In the genomic region with DNA sequence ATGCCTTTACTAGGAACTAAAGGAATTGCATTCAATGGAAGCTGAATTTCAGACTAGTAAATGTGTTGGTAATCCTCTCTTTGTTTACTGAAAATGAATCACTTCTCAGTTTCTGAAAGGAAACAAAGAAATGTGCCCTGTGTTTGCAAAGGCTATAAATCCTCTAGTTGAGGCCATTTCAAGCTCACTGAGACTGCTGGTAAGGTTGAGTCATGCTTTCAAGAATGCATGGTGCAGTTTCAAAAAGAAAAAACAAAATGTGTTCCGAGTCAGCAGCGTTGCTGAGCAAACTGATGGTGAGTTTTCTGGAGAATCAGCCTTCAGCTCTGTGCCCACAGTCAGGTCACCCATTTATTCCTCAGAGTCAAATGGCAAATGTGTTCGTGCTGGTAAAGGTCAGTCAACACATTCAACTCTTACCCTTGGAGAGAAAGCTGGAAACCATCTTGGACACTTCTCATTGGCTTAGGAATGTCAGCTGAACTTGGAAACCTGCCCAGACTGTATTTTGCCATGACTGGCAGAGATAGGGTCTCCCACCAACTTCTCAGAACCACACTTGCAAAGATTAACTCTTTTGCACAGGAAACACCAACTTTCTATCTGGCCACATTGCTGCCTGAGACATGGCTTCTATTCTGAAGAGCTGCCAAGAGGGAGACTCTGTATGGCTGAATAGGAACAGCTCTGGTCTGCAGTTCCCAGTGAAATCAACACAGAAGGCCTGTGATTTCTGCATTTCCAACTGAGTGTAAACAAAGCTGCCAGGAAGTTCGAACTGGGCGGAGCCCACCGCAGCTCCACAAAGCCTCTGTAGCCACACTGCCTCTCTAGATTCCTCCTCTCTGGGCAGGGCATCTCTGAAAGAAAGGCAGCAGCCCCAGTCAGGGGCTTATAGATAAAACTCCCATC, we compare ENCODE assay signal across 8 cellular contexts.
A peak's percentile ranks its signal among the peaks of the same experiment; 100 is the strongest.
DNase-seq lines count a peak whose midpoint lies in the region; ATAC-seq lines count a peak whose summit lies in the region.

No MANE protein-coding gene starts in this region.

- H3K79me2 ChIP-seq in GM23248 (ENCODE audit: insufficient read depth) = no peaks in the 10 kb centered on the region

- ATAC-seq in activated naive CD8-positive, alpha-beta T cell treated with anti-CD3 and anti-CD28 coated beads, Interleukin-2, amount 50 U/mL, for 24 hours = peak; percentile 87

- H3K9me3 ChIP-seq in GM23248 (ENCODE audit: low read depth) = no peaks in the 10 kb centered on the region
- H3K9me3 ChIP-seq in HUES6 (ENCODE audit: control insufficient read depth, insufficient read depth, low read depth, low read length) = peaks cover 18% of the 10 kb centered on the region; the same call in 1 of the 2 replicates
- H3K9me3 ChIP-seq in thymus (ENCODE audit: control insufficient read depth) = no peaks in the 10 kb centered on the region

- in situ Hi-C loops in GM23248 (cut with MboI) = no loop called here

- H3K27ac ChIP-seq in GM23248 (peak overlapping the region; percentile 93), HUES6 (ENCODE audit: low read depth, low read length) (peak overlapping the region; percentile 79), thymus (ENCODE audit: low read depth) (peak overlapping the region; percentile 47)

- H3K4me3 Mint-ChIP-seq in activated T-cell treated with anti-CD3 and anti-CD28 coated beads, Interleukin-2, amount 50 U/mL, for 24 hours = no peak overlapping the region
- no peak overlapping the region for H3K4me3 Mint-ChIP-seq in activated naive CD8-positive, alpha-beta T cell treated with anti-CD3 and anti-CD28 coated beads, Interleukin-2, amount 50 U/mL, for 24 hours

- H3K27me3 Mint-ChIP-seq in activated T-cell treated with anti-CD3 and anti-CD28 coated beads, Interleukin-2, amount 50 U/mL, for 24 hours = peaks cover 18% of the 10 kb centered on the region
- H3K27me3 Mint-ChIP-seq in activated naive CD8-positive, alpha-beta T cell treated with anti-CD3 and anti-CD28 coated beads, Interleukin-2, amount 50 U/mL, for 24 hours = peaks cover 12% of the 10 kb centered on the region

- no peaks in the 10 kb centered on the region for H3K36me3 Mint-ChIP-seq in activated T-cell treated with anti-CD3 and anti-CD28 coated beads, Interleukin-2, amount 50 U/mL, for 24 hours (ENCODE audit: low read depth)
- no peaks in the 10 kb centered on the region for H3K36me3 Mint-ChIP-seq in activated naive CD8-positive, alpha-beta T cell treated with anti-CD3 and anti-CD28 coated beads, Interleukin-2, amount 50 U/mL, for 24 hours (ENCODE audit: low read depth)

- H3K9ac ChIP-seq in GM23248 = peak overlapping the region; percentile 63
- H3K9ac ChIP-seq in HUES6 (ENCODE audit: low read length) = peak overlapping the region; percentile 67

- peaks cover 26% of the 10 kb centered on the region for H3K4me1 Mint-ChIP-seq in activated T-cell treated with anti-CD3 and anti-CD28 coated beads, Interleukin-2, amount 50 U/mL, for 24 hours (ENCODE audit: low read depth)
- H3K4me1 Mint-ChIP-seq in activated naive CD8-positive, alpha-beta T cell treated with anti-CD3 and anti-CD28 coated beads, Interleukin-2, amount 50 U/mL, for 24 hours = peaks cover 15% of the 10 kb centered on the region

- H2AFZ ChIP-seq in GM23248 = peak overlapping the region; percentile 54

- peak overlapping the region; percentile 40 for H3K4me3 ChIP-seq in GM23248
- H3K4me3 ChIP-seq in HUES6 (ENCODE audit: low read depth, low read length) = peak overlapping the region; percentile 8
- no peak overlapping the region for H3K4me3 ChIP-seq in thymus (ENCODE audit: low read length)

- WGBS in GM23248 (ENCODE audit: low coverage in 1 of 2, low lambda C conversion rate in 2 of 2, missing lambda C conversion rate in 2 of 2), 2 experiments = 5 to 9% methylated on average over 6 of the region's 6 CpGs
- WGBS in thymus = 53% methylated on average over 6 of the region's 6 CpGs

- DNase-seq in activated T-cell treated with anti-CD3 and anti-CD28 coated beads, Interleukin-2, amount 50 U/mL, for 24 hours = peak; percentile 26
- DNase-seq in activated T-cell treated with anti-CD3 and anti-CD28 coated beads for 4 hours = no peak
- peak; percentile 95 for DNase-seq in GM23248
- no peak for DNase-seq in activated naive CD8-positive, alpha-beta T cell treated with anti-CD3 and anti-CD28 coated beads, Interleukin-2, amount 50 U/mL, for 24 hours
- peak; percentile 87 for DNase-seq in islet precursor cell
- DNase-seq in posterior cingulate gyrus = no peak

- no peaks in the 10 kb centered on the region for H3K9me2 ChIP-seq in GM23248 (ENCODE audit: insufficient read depth)

- intact Hi-C loops in posterior cingulate gyrus (cut with DNase I) = no loop called here

- H4K20me1 ChIP-seq in GM23248 (ENCODE audit: insufficient read depth) = no peaks in the 10 kb centered on the region

- H3F3A ChIP-seq in GM23248 (ENCODE audit: insufficient read depth) = peaks cover 33% of the 10 kb centered on the region

- H3K27me3 ChIP-seq in GM23248 (replicated peaks; ENCODE audit: insufficient read depth) (no peaks in the 10 kb centered on the region), HUES6 (ENCODE audit: control insufficient read depth, insufficient read depth, low read length) (no peaks in the 10 kb centered on the region), thymus (ENCODE audit: control insufficient read depth, insufficient read depth) (no peaks in the 10 kb centered on the region)

- H3K9me3 Mint-ChIP-seq in activated T-cell treated with anti-CD3 and anti-CD28 coated beads, Interleukin-2, amount 50 U/mL, for 24 hours = no peaks in the 10 kb centered on the region
- no peaks in the 10 kb centered on the region for H3K9me3 Mint-ChIP-seq in activated naive CD8-positive, alpha-beta T cell treated with anti-CD3 and anti-CD28 coated beads, Interleukin-2, amount 50 U/mL, for 24 hours

- H3K27ac Mint-ChIP-seq in activated T-cell treated with anti-CD3 and anti-CD28 coated beads, Interleukin-2, amount 50 U/mL, for 24 hours = peak overlapping the region; percentile 83
- peak overlapping the region; percentile 21 for H3K27ac Mint-ChIP-seq in activated naive CD8-positive, alpha-beta T cell treated with anti-CD3 and anti-CD28 coated beads, Interleukin-2, amount 50 U/mL, for 24 hours

- peaks cover 37% of the 10 kb centered on the region for H3K4me1 ChIP-seq in GM23248 (ENCODE audit: insufficient read depth)
- H3K4me1 ChIP-seq in HUES6 (ENCODE audit: control insufficient read depth, insufficient read depth, low read length) = peaks cover 32% of the 10 kb centered on the region
- no peaks in the 10 kb centered on the region for H3K4me1 ChIP-seq in thymus (ENCODE audit: control insufficient read depth, insufficient read depth, low read length)

- H3K36me3 ChIP-seq in GM23248 (ENCODE audit: low read depth) (no peaks in the 10 kb centered on the region), HUES6 (ENCODE audit: control insufficient read depth, insufficient read depth, low read length) (no peaks in the 10 kb centered on the region), thymus (ENCODE audit: control insufficient read depth, insufficient read depth) (no peaks in the 10 kb centered on the region)

- peak overlapping the region; percentile 66 for H3K4me2 ChIP-seq in GM23248 (ENCODE audit: unreplicated experiment)

Comparison
In these comparisons a context has a peak if more than half of its experiments do, and no peak if none do; other contexts are left out.
1. DNase-seq: peak in activated T-cell treated with anti-CD3 and anti-CD28 coated beads, Interleukin-2, amount 50 U/mL, for 24 hours (single experiment), GM23248 (single experiment) and islet precursor cell (single experiment); none in activated T-cell treated with anti-CD3 and anti-CD28 coated beads for 4 hours (single experiment), activated naive CD8-positive, alpha-beta T cell treated with anti-CD3 and anti-CD28 coated beads, Interleukin-2, amount 50 U/mL, for 24 hours (single experiment) and posterior cingulate gyrus (0 of 10).
2. Peak in every context shown above with its lines, with median percentiles within 50 percentile points of each other: H3K27ac ChIP-seq.